Comparison of ENCODE assay signal across 2 cellular contexts in genomic region chr20:1373614-1374013, GRCh38.
TF ChIP-seq lines count a peak whose summit lies in the region.

No MANE protein-coding gene starts in this region.

TF ChIP-seq in HepG2, 621 proteins besides CTCF, POLR2A, EP300 and RAD21:
- no peak for TF ChIP-seq XBP1 (CRISPR knock-in tag; IDR thresholded peaks at IDR 0.05)
- TF ChIP-seq POLR2AphosphoS5 (IDR thresholded peaks at IDR 0.05; ENCODE audit: low read depth, low read length), result peak; percentile 4; the same call in 1 of the 2 replicates
- TF ChIP-seq, protein P1, sequence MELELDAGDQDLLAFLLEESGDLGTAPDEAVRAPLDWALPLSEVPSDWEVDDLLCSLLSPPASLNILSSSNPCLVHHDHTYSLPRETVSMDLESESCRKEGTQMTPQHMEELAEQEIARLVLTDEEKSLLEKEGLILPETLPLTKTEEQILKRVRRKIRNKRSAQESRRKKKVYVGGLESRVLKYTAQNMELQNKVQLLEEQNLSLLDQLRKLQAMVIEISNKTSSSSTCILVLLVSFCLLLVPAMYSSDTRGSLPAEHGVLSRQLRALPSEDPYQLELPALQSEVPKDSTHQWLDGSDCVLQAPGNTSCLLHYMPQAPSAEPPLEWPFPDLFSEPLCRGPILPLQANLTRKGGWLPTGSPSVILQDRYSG (CRISPR knock-in tag; IDR thresholded peaks at IDR 0.05), result no peak

TF ChIP-seq in endothelial cell of umbilical vein, 7 proteins besides CTCF, POLR2A, EP300 and RAD21:
- peak; percentile 19 for TF ChIP-seq POLR2AphosphoS5 (IDR thresholded peaks at IDR 0.05; ENCODE audit: insufficient read depth, low read depth, low read length)
- TF ChIP-seq, protein P2, sequence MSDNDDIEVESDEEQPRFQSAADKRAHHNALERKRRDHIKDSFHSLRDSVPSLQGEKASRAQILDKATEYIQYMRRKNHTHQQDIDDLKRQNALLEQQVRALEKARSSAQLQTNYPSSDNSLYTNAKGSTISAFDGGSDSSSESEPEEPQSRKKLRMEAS (IDR thresholded peaks at IDR 0.05; ENCODE audit: insufficient read depth, insufficient read length), result no peak
